Comparison of ENCODE assay signal across 8 cellular contexts in genomic region chr17:75011788-75012319, GRCh38. TPM values are rescaled to one million over a fixed set of nuclear protein-coding genes. Genes with fewer than 3 reads are reported as not detected.
DNase-seq lines count a peak whose midpoint lies in the region; ATAC-seq and TF ChIP-seq lines count a peak whose summit lies in the region.

No MANE protein-coding gene starts in this region.

- peak overlapping the region; percentile 98 for H3K4me2 ChIP-seq in PC-9

- peaks cover 31% of the 10 kb centered on the region for H3K79me2 ChIP-seq in PC-9 (ENCODE audit: low read depth)

- H3K27ac ChIP-seq in PC-9: peak overlapping the region; percentile 43; the same call in 1 of the 2 replicates
- peak overlapping the region; percentile 91 for H3K27ac ChIP-seq in lower lobe of right lung
- H3K27ac ChIP-seq in testis: peak overlapping the region; percentile 68 to 73

- peak overlapping the region; percentile 85 for H2AFZ ChIP-seq in PC-9

- H3K4me3 Mint-ChIP-seq in activated CD4-positive, alpha-beta T cell treated with anti-CD3 and anti-CD28 coated beads, Interleukin-2, amount 10 ng/mL, durations not matched to agents 7 days and 5 days: peak overlapping the region; percentile 97

- TF ChIP-seq CTCF in PC-9 (conservative IDR thresholded peaks at IDR 0.05) (no peak), lower lobe of right lung (IDR thresholded peaks at IDR 0.05) (no peak), testis (IDR thresholded peaks at IDR 0.05) (no peak)

- CTCF ChIA-PET in activated CD4-positive, alpha-beta T cell treated with anti-CD3 and anti-CD28 coated beads, Interleukin-2, amount 10 ng/mL, durations not matched to agents 7 days and 5 days (lab: Charles Lee): interaction anchor here (0.5 to 3.5 kb wide), 20 partner anchors 8 to 259 kb away, joined by 3 to 27 read pairs (median 4); partner anchors contain the start of genes CDR2L, MIF4GD, OTOP2 and USH1G
- CTCF ChIA-PET in PC-9 (lab: Charles Lee): interaction anchor here (0.6 to 1.7 kb wide), 4 partner anchors 20 to 51 kb away, joined by 3 to 8 read pairs (median 5); no protein-coding TSS in a partner anchor

- BruUV-seq in PC-9 (replicated peaks; lab: Mats Ljungman, UMichigan): TSS peak; percentile 94

- peaks cover 31% of the 10 kb centered on the region for H3F3A ChIP-seq in PC-9 (ENCODE audit: insufficient read depth, low read depth)

- POLR2A ChIA-PET in activated CD4-positive, alpha-beta T cell treated with anti-CD3 and anti-CD28 coated beads, Interleukin-2, amount 10 ng/mL, durations not matched to agents 7 days and 5 days (lab: Charles Lee): interaction anchor here (0.7 to 1.1 kb wide), 2 partner anchors 119 to 190 kb away, joined by 5 to 7 read pairs; partner anchors contain the start of gene NT5C
- POLR2A ChIA-PET in PC-9 (lab: Charles Lee; ENCODE audit: unreplicated experiment): interaction anchor here (0.5 to 0.9 kb wide), 3 partner anchors 20 to 254 kb away, joined by 3 to 6 read pairs (median 4); partner anchors contain the start of gene CDR2L

- H4K20me1 ChIP-seq in PC-9 (ENCODE audit: insufficient read depth): no peaks in the 10 kb centered on the region

- peaks cover 13% of the 10 kb centered on the region for H3K36me3 Mint-ChIP-seq in activated CD4-positive, alpha-beta T cell treated with anti-CD3 and anti-CD28 coated beads, Interleukin-2, amount 10 ng/mL, durations not matched to agents 7 days and 5 days (ENCODE audit: low read depth)

- no peak for TF ChIP-seq POLR2A in testis (IDR thresholded peaks at IDR 0.05)

- H3K9me3 Mint-ChIP-seq in activated CD4-positive, alpha-beta T cell treated with anti-CD3 and anti-CD28 coated beads, Interleukin-2, amount 10 ng/mL, durations not matched to agents 7 days and 5 days: no peaks in the 10 kb centered on the region

- no peaks in the 10 kb centered on the region for H3K9me2 ChIP-seq in PC-9 (ENCODE audit: insufficient read depth)

- DNase-seq in activated CD4-positive, alpha-beta T cell treated with anti-CD3 and anti-CD28 coated beads, Interleukin-2, amount 10 ng/mL, durations not matched to agents 7 days and 5 days: no peak
- no peak for DNase-seq in activated CD4-positive, alpha-beta T cell treated with anti-CD3 and anti-CD28 coated beads, Interleukin-2, amount 50 U/mL, for 4 hours
- DNase-seq in PC-9 (no peak), dermis blood vessel endothelial cell (peak; percentile 62), lower lobe of right lung (no peak), testis (peak; percentile 80), cortex of kidney (lab: John Stamatoyannopoulos, UW) (no peak)

- intact Hi-C loops in PC-9 (cut with micrococcal nuclease; ENCODE audit: unreplicated experiment) (loop anchor here (2.0 kb wide), 1 partner anchor 51 kb away; no protein-coding TSS in a partner anchor), lower lobe of right lung (cut with DNase I) (no loop called here), testis (cut with DNase I; ENCODE audit: low total_unique reads) (no loop called here)

- H3K36me3 ChIP-seq in PC-9 (ENCODE audit: low read depth) (no peaks in the 10 kb centered on the region), lower lobe of right lung (peaks cover 7% of the 10 kb centered on the region), testis (ENCODE audit: low read depth, missing control alignments) (no peaks in the 10 kb centered on the region)

- H3K4me3 ChIP-seq in PC-9: peak overlapping the region; percentile 90
- H3K4me3 ChIP-seq in lower lobe of right lung: peak overlapping the region; percentile 83
- peak overlapping the region; percentile 72 to 83 for H3K4me3 ChIP-seq in testis

- WGBS in testis, 2 donors: 13 to 17% methylated on average over 11 of the region's 11 CpGs

- H3K27me3 ChIP-seq in PC-9 (ENCODE audit: insufficient read depth, low read depth): no peaks in the 10 kb centered on the region
- no peaks in the 10 kb centered on the region for H3K27me3 ChIP-seq in lower lobe of right lung (ENCODE audit: low read depth)
- no peaks in the 10 kb centered on the region for H3K27me3 ChIP-seq in testis

- H3K9me3 ChIP-seq in PC-9 (ENCODE audit: insufficient read depth, low read depth) (no peaks in the 10 kb centered on the region), lower lobe of right lung (no peaks in the 10 kb centered on the region), testis (no peaks in the 10 kb centered on the region)

- H3K4me1 Mint-ChIP-seq in activated CD4-positive, alpha-beta T cell treated with anti-CD3 and anti-CD28 coated beads, Interleukin-2, amount 10 ng/mL, durations not matched to agents 7 days and 5 days: peaks cover 31% of the 10 kb centered on the region

- peak overlapping the region; percentile 95 for H3K27ac Mint-ChIP-seq in activated CD4-positive, alpha-beta T cell treated with anti-CD3 and anti-CD28 coated beads, Interleukin-2, amount 10 ng/mL, durations not matched to agents 7 days and 5 days

- H3K4me1 ChIP-seq in PC-9 (replicated peaks; ENCODE audit: insufficient read depth) (peaks cover 31% of the 10 kb centered on the region), lower lobe of right lung (peaks cover 22% of the 10 kb centered on the region), testis (peaks cover 8% of the 10 kb centered on the region)

- ATAC-seq in lower lobe of right lung: peak; percentile 62 to 77
- ATAC-seq in GM18502 (IDR thresholded peaks at IDR 0.05; ENCODE audit: poor library complexity, unreplicated experiment): no peak

- no peaks in the 10 kb centered on the region for H3K27me3 Mint-ChIP-seq in activated CD4-positive, alpha-beta T cell treated with anti-CD3 and anti-CD28 coated beads, Interleukin-2, amount 10 ng/mL, durations not matched to agents 7 days and 5 days

RNA-seq across cellular contexts. Expression of gene MRPL58, which starts 0.6 kb away (rescaled TPM):
- total RNA-seq in activated CD4-positive, alpha-beta T cell treated with anti-CD3 and anti-CD28 coated beads, Interleukin-2, amount 10 ng/mL, durations not matched to agents 7 days and 5 days: 10 to 100 TPM; 41.2 to 46.2 TPM
- total RNA-seq in PC-9 (2021) (42.8 and 48.4 TPM in 2 replicates), dermis blood vessel endothelial cell (24.7 and 35.6 TPM in 2 replicates), lower lobe of right lung (22.4 TPM), testis (10 to 100 TPM; 24.3 to 38.1 TPM)
- polyA plus RNA-seq in testis (ENCODE audit: insufficient read depth, low read depth, low replicate concordance): 20.9 TPM

RNA-seq across cellular contexts. Expression of gene CDR2L, which starts 24.4 kb away (rescaled TPM):
- total RNA-seq in activated CD4-positive, alpha-beta T cell treated with anti-CD3 and anti-CD28 coated beads, Interleukin-2, amount 10 ng/mL, durations not matched to agents 7 days and 5 days: under 1 TPM; 0.31 to 0.40 TPM
- total RNA-seq in PC-9 (2021): 15.1 and 22.8 TPM in 2 replicates
- total RNA-seq in dermis blood vessel endothelial cell: 19.1 and 23.5 TPM in 2 replicates
- total RNA-seq in lower lobe of right lung: 12.6 TPM
- total RNA-seq in testis: 10 to 100 TPM; 39.5 to 39.6 TPM
- 16.6 TPM for polyA plus RNA-seq in testis (ENCODE audit: insufficient read depth, low read depth, low replicate concordance)

RNA-seq across cellular contexts. Expression of gene ATP5PD, which starts 34.9 kb away (rescaled TPM):
- 100 to 1,000 TPM; 252 to 259 TPM for total RNA-seq in activated CD4-positive, alpha-beta T cell treated with anti-CD3 and anti-CD28 coated beads, Interleukin-2, amount 10 ng/mL, durations not matched to agents 7 days and 5 days
- total RNA-seq in PC-9 (2021) (306 and 336 TPM in 2 replicates), dermis blood vessel endothelial cell (214 and 256 TPM in 2 replicates), lower lobe of right lung (171 TPM), testis (100 to 1,000 TPM; 126 to 148 TPM)
- polyA plus RNA-seq in testis (ENCODE audit: insufficient read depth, low read depth, low replicate concordance): 190 TPM

RNA-seq across cellular contexts. Expression of gene KCTD2, which starts 35.2 kb away (rescaled TPM):
- 10 to 100 TPM; 21.7 TPM for total RNA-seq in activated CD4-positive, alpha-beta T cell treated with anti-CD3 and anti-CD28 coated beads, Interleukin-2, amount 10 ng/mL, durations not matched to agents 7 days and 5 days
- total RNA-seq in PC-9 (2021) (18.4 and 18.6 TPM in 2 replicates), dermis blood vessel endothelial cell (17.4 and 22.8 TPM in 2 replicates), lower lobe of right lung (22.9 TPM), testis (100 to 1,000 TPM; 122 to 135 TPM)
- polyA plus RNA-seq in testis (ENCODE audit: insufficient read depth, low read depth, low replicate concordance): 88.9 TPM

RNA-seq across cellular contexts. Expression of gene HID1, which starts 39.3 kb away (rescaled TPM):
- total RNA-seq in activated CD4-positive, alpha-beta T cell treated with anti-CD3 and anti-CD28 coated beads, Interleukin-2, amount 10 ng/mL, durations not matched to agents 7 days and 5 days: under 1 TPM; 0.44 to 0.82 TPM
- 32.1 and 49.7 TPM in 2 replicates for total RNA-seq in PC-9 (2021)
- total RNA-seq in dermis blood vessel endothelial cell: 53.8 and 65.1 TPM in 2 replicates
- 28.6 TPM for total RNA-seq in lower lobe of right lung
- total RNA-seq in testis: 10 to 100 TPM; 40.9 to 45.8 TPM
- 18.6 TPM for polyA plus RNA-seq in testis (ENCODE audit: insufficient read depth, low read depth, low replicate concordance)

Comparison
In these comparisons a context has a peak if more than half of its experiments do, and no peak if none do; other contexts are left out.
1. DNase-seq: peak in dermis blood vessel endothelial cell (single experiment) and testis (single experiment); none in activated CD4-positive, alpha-beta T cell treated with anti-CD3 and anti-CD28 coated beads, Interleukin-2, amount 10 ng/mL, durations not matched to agents 7 days and 5 days (single experiment), activated CD4-positive, alpha-beta T cell treated with anti-CD3 and anti-CD28 coated beads, Interleukin-2, amount 50 U/mL, for 4 hours (0 of 2), PC-9 (0 of 2), lower lobe of right lung (single experiment) and cortex of kidney (single experiment).
2. Peak in every context shown above with its lines, with median percentiles within 50 percentile points of each other: H3K27ac ChIP-seq and H3K4me3 ChIP-seq.